In genomic region chr2:26562811-26563645, GRCh38 we compare ENCODE assay signal across 8 cellular contexts.
DNase-seq lines count a peak whose midpoint lies in the region; ATAC-seq and TF ChIP-seq lines count a peak whose summit lies in the region.

No MANE protein-coding gene starts in this region.

- no peaks in the 10 kb centered on the region for H3K36me3 ChIP-seq in BE2C
- no peaks in the 10 kb centered on the region for H3K36me3 ChIP-seq in mucosa of rectum (ENCODE audit: control insufficient read depth in 2 of 2, insufficient read depth in 2 of 2, low read length in 2 of 2)

- ATAC-seq in GM18867 (IDR thresholded peaks at IDR 0.05; ENCODE audit: unreplicated experiment) (no peak), HG03139 (IDR thresholded peaks at IDR 0.05; ENCODE audit: unreplicated experiment) (no peak)

- no peaks in the 10 kb centered on the region for H3K4me1 ChIP-seq in BE2C
- H3K4me1 ChIP-seq in mucosa of rectum (ENCODE audit: control insufficient read depth in 2 of 2, insufficient read depth in 2 of 2, low read length in 2 of 2): peaks cover 6 to 11% of the 10 kb centered on the region in 2 donors

- H3K27ac ChIP-seq in dorsolateral prefrontal cortex (no peak overlapping the region), mucosa of rectum (ENCODE audit: low read depth in 2 of 2, low read length in 2 of 2) (no peak overlapping the region)

- H3K27me3 ChIP-seq in BE2C (no peaks in the 10 kb centered on the region), dorsolateral prefrontal cortex (peaks cover 0 to 81% (median 20%) of the 10 kb centered on the region in 45 donors), mucosa of rectum (ENCODE audit: control insufficient read depth in 2 of 2, insufficient read depth in 2 of 2, low read length in 2 of 2) (peaks cover 10 to 27% of the 10 kb centered on the region in 2 donors)

- H3K9me3 ChIP-seq in BE2C (no peaks in the 10 kb centered on the region), mucosa of rectum (ENCODE audit: control insufficient read depth in 2 of 2, low read length in 2 of 2) (no peaks in the 10 kb centered on the region)

- peak overlapping the region in 1 of 2 donors; percentile 57 for H3K9ac ChIP-seq in mucosa of rectum (ENCODE audit: low read depth in 1 of 2, low read length in 2 of 2)

- intact Hi-C loops in dorsolateral prefrontal cortex (cut with DNase I): no loop called here

- H3K4me3 ChIP-seq in BE2C (ENCODE audit: low read depth, low read length) (peak overlapping the region; percentile 67), LNCaP clone FGC (ENCODE audit: low read depth, low read length) (peak overlapping the region; percentile 35; the same call in 1 of the 2 replicates), dorsolateral prefrontal cortex (peak overlapping the region; percentile 26 to 65 (median 45)), mucosa of rectum (ENCODE audit: low read length in 2 of 2) (peak overlapping the region; percentile 56 to 58)

- DNase-seq in BE2C: no peak
- no peak for DNase-seq in LNCaP clone FGC (ENCODE audit: low read depth)
- DNase-seq in dorsolateral prefrontal cortex: peak in 6 of 10 donors; percentile 15 to 50 (median 21)
- no peak for DNase-seq in OCI-M2 (lab: John Stamatoyannopoulos, UW; ENCODE audit: unreplicated experiment)
- DNase-seq in activated T-cell treated with anti-CD3 and anti-CD28 coated beads for 4 hours: no peak

- no peak for TF ChIP-seq CTCF in BE2C (IDR thresholded peaks at IDR 0.05; ENCODE audit: low read depth, low read length)
- no peak for TF ChIP-seq CTCF in LNCaP clone FGC (IDR thresholded peaks at IDR 0.05; ENCODE audit: control insufficient read depth, extremely low read depth, insufficient read depth)
- TF ChIP-seq CTCF in dorsolateral prefrontal cortex (IDR thresholded peaks at IDR 0.05 in 54 of 56, conservative IDR thresholded peaks at IDR 0.05 in 2 of 56; ENCODE audit: low read depth in 1 of 56, partially characterized antibody in 56 of 56): no peak

Comparison
In these comparisons a context has a peak if more than half of its experiments do, and no peak if none do; other contexts are left out.
1. DNase-seq: peak in dorsolateral prefrontal cortex (6 of 10); none in BE2C (single experiment), LNCaP clone FGC (single experiment), OCI-M2 (single experiment) and activated T-cell treated with anti-CD3 and anti-CD28 coated beads for 4 hours (single experiment).
2. Peak in every context shown above with its lines, with median percentiles within 50 percentile points of each other: H3K4me3 ChIP-seq.